13 cellular contexts compared by ENCODE assay signal in the genomic region with DNA sequence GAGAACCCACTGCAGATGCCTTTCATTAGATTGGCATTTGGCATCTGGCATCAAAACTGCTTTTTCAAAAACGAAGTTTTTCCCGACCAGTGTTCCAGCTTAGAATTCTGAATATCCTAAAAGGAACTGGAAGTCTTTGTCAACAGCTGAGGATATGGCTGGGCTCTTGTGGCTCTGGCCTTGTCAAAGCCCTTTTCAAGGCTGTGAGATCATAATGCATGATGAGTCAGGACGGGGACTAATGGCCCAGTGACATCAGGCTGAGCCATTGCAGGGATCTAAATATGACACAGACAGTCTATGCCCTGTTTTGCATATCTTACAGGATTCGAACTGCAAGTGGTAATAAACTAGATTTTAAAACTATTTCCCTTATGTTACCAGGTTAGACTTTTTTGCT.
DNase-seq lines count a peak whose midpoint lies in the region; ATAC-seq and TF ChIP-seq lines count a peak whose summit lies in the region.
"Had no signal": no experiment of that assay in that cellular context is flagged by ENCODE, and none has a peak within 500 bp of the region (broad histone marks: within the 10 kb centered on the region; RNA-seq: fewer than 3 reads in every experiment).

No MANE protein-coding gene starts in this region.

- no peak overlapping the region for H3K4me3 ChIP-seq in dorsolateral prefrontal cortex
- H3K4me3 ChIP-seq: cardiac muscle cell, upper lobe of left lung had no signal

- peak overlapping the region in 58 of 59 donors; percentile 0 to 94 (median 76) for H3K27ac ChIP-seq in dorsolateral prefrontal cortex
- H3K27ac ChIP-seq: cardiac muscle cell, upper lobe of left lung had no signal

- no peaks in the 10 kb centered on the region for H3K27me3 ChIP-seq in dorsolateral prefrontal cortex
- H3K27me3 ChIP-seq: cardiac muscle cell, upper lobe of left lung had no signal

- ATAC-seq in HG03520 (IDR thresholded peaks at IDR 0.05; ENCODE audit: unreplicated experiment) = no peak

- peak in 2 of 56 donors; percentile 13 to 24 for TF ChIP-seq CTCF in dorsolateral prefrontal cortex (IDR thresholded peaks at IDR 0.05 in 54 of 56, conservative IDR thresholded peaks at IDR 0.05 in 2 of 56; ENCODE audit: low read depth in 1 of 56, partially characterized antibody in 56 of 56)

- DNase-seq in NCI-H748 (lab: John Stamatoyannopoulos, UW; ENCODE audit: unreplicated experiment) (peak; percentile 3), NCI-H748 treated with DMSO at 0.1 percent for 48 hours (lab: John Stamatoyannopoulos, UW) (no peak), HT1080 (ENCODE audit: low read depth) (peak; percentile 70), dorsolateral prefrontal cortex (peak in 7 of 10 donors; percentile 62 to 85 (median 70)), pons (ENCODE audit: low spot score) (peak; percentile 92), T-helper 9 cell (no peak)
- no peak for DNase-seq in stimulated activated CD8-positive, alpha-beta memory T cell treated with anti-CD3 and anti-CD28 coated beads, Interleukin-4, amount 100 ng/mL, for 48 hours
- DNase-seq: ACHN, immature natural killer cell, NCI-H2081, upper lobe of left lung had no signal

- intact Hi-C loops in dorsolateral prefrontal cortex (cut with DNase I) = loop anchor here (5.0 kb wide), 2 partner anchors 36 to 51 kb away; no protein-coding TSS in a partner anchor

Comparison
In these comparisons a context has a peak if more than half of its experiments do, and no peak if none do; other contexts are left out.
1. DNase-seq: peak in NCI-H748 (single experiment), HT1080 (single experiment), dorsolateral prefrontal cortex (7 of 10) and pons (single experiment); none in NCI-H748 treated with DMSO at 0.1 percent for 48 hours (single experiment), T-helper 9 cell (single experiment) and stimulated activated CD8-positive, alpha-beta memory T cell treated with anti-CD3 and anti-CD28 coated beads, Interleukin-4, amount 100 ng/mL, for 48 hours (single experiment).